Comparison of ENCODE assay signal across 13 cellular contexts in the genomic region with DNA sequence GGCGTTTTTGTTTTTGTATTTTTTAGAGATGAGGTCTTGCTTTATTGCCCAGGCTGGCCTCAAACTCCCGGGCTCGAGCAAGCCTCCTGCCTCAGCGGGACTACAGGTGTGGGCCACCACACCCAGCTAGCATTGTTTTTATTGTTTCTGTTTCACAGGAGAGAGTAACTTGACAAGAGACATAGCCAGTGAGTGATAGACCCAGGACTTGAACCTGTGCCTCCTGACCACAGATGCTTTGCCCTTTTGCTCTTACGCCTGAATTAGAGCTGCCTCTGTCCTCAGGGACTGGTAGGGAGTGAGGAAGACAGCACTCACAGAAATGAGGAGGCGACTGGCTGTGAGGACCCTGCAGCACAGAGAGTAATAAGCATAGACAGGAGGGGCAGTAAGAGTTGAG. TPM values are rescaled to one million over a fixed set of nuclear protein-coding genes. Genes with fewer than 3 reads are reported as not detected.
DNase-seq lines count a peak whose midpoint lies in the region; ATAC-seq lines count a peak whose summit lies in the region.
"Had no signal": no experiment of that assay in that cellular context is flagged by ENCODE, and none has a peak within 500 bp of the region (broad histone marks: within the 10 kb centered on the region; RNA-seq: fewer than 3 reads in every experiment).

No MANE protein-coding gene starts in this region.

- peak; percentile 15 for ATAC-seq in GM21723 (IDR thresholded peaks at IDR 0.05; ENCODE audit: unreplicated experiment)
- no peak for ATAC-seq in effector memory CD8-positive, alpha-beta T cell (replicated peaks)
- ATAC-seq in stimulated activated memory B cell treated with anti-CD40 and anti-IgM and Interleukin-4, amounts not matched to agents 10 μg/mL and 1 μg/mL and 100 μg/mL, for 72 hours, result no peak

- H3K4me3 ChIP-seq in H7 (ENCODE audit: insufficient read depth, low read depth, low read length), result no peak overlapping the region
- H3K4me3 ChIP-seq: GM23338, uterus had no signal

- H3K4me1 Mint-ChIP-seq in T-helper 1 cell treated with Interleukin-12 subunit alpha and Interleukin-12 subunit beta and Interleukin-4 antibody, amounts not matched to agents 30 μg/mL and 1 μg/mL, for 36 hours (ENCODE audit: low read depth), result peaks cover 52% of the 10 kb centered on the region
- H3K4me1 Mint-ChIP-seq in effector memory CD8-positive, alpha-beta T cell (ENCODE audit: low read depth in 2 of 2), result peaks cover 70 to 77% of the 10 kb centered on the region in 2 donors
- peaks cover 98% of the 10 kb centered on the region for H3K4me1 Mint-ChIP-seq in stimulated activated memory B cell treated with anti-CD40 and anti-IgM and Interleukin-4, amounts not matched to agents 10 μg/mL and 1 μg/mL and 100 μg/mL, for 72 hours

- no peaks in the 10 kb centered on the region for H3K9me3 Mint-ChIP-seq in T-helper 1 cell treated with Interleukin-12 subunit alpha and Interleukin-12 subunit beta and Interleukin-4 antibody, amounts not matched to agents 30 μg/mL and 1 μg/mL, for 36 hours
- no peaks in the 10 kb centered on the region for H3K9me3 Mint-ChIP-seq in effector memory CD8-positive, alpha-beta T cell
- H3K9me3 Mint-ChIP-seq in stimulated activated memory B cell treated with anti-CD40 and anti-IgM and Interleukin-4, amounts not matched to agents 10 μg/mL and 1 μg/mL and 100 μg/mL, for 72 hours, result no peaks in the 10 kb centered on the region
- H3K9me3 Mint-ChIP-seq: GM23338, nephron had no signal

- peaks cover 48% of the 10 kb centered on the region for H3K36me3 Mint-ChIP-seq in T-helper 1 cell treated with Interleukin-12 subunit alpha and Interleukin-12 subunit beta and Interleukin-4 antibody, amounts not matched to agents 30 μg/mL and 1 μg/mL, for 36 hours (ENCODE audit: low read depth)
- H3K36me3 Mint-ChIP-seq in effector memory CD8-positive, alpha-beta T cell (ENCODE audit: insufficient read depth), result peaks cover 85% of the 10 kb centered on the region
- H3K36me3 Mint-ChIP-seq in stimulated activated memory B cell treated with anti-CD40 and anti-IgM and Interleukin-4, amounts not matched to agents 10 μg/mL and 1 μg/mL and 100 μg/mL, for 72 hours, result peaks cover 18% of the 10 kb centered on the region

- H3K27ac Mint-ChIP-seq in T-helper 1 cell treated with Interleukin-12 subunit alpha and Interleukin-12 subunit beta and Interleukin-4 antibody, amounts not matched to agents 30 μg/mL and 1 μg/mL, for 36 hours, result peak overlapping the region; percentile 97
- peak overlapping the region; percentile 96 to 98 for H3K27ac Mint-ChIP-seq in effector memory CD8-positive, alpha-beta T cell
- H3K27ac Mint-ChIP-seq in stimulated activated memory B cell treated with anti-CD40 and anti-IgM and Interleukin-4, amounts not matched to agents 10 μg/mL and 1 μg/mL and 100 μg/mL, for 72 hours, result peak overlapping the region; percentile 97
- H3K27ac Mint-ChIP-seq: GM23338 had no signal

- H3K4me3 Mint-ChIP-seq in T-helper 1 cell treated with Interleukin-12 subunit alpha and Interleukin-12 subunit beta and Interleukin-4 antibody, amounts not matched to agents 30 μg/mL and 1 μg/mL, for 36 hours, result peak overlapping the region; percentile 93
- peak overlapping the region; percentile 83 to 92 for H3K4me3 Mint-ChIP-seq in effector memory CD8-positive, alpha-beta T cell
- peak overlapping the region; percentile 84 for H3K4me3 Mint-ChIP-seq in stimulated activated memory B cell treated with anti-CD40 and anti-IgM and Interleukin-4, amounts not matched to agents 10 μg/mL and 1 μg/mL and 100 μg/mL, for 72 hours
- H3K4me3 Mint-ChIP-seq: GM23338, nephron had no signal

- H3K36me3 ChIP-seq in H7 (replicated peaks; ENCODE audit: control insufficient read depth, insufficient read depth, low read length), result no peaks in the 10 kb centered on the region
- H3K36me3 ChIP-seq: uterus had no signal

- DNase-seq in effector memory CD8-positive, alpha-beta T cell, result no peak
- DNase-seq in DMS153 treated with DMSO at 0.1 percent for 48 hours (lab: John Stamatoyannopoulos, UW; ENCODE audit: unreplicated experiment) (no peak), H7 (no peak), HUDEP-2 (lab: John Stamatoyannopoulos, UW; ENCODE audit: unreplicated experiment in 76 of 76) (no peak)
- DNase-seq: activated gamma-delta T cell, DMS153, NCI-H1105 treated with DMSO at 0.1 percent for 48 hours, uterus had no signal

- no peaks in the 10 kb centered on the region for H3K27me3 Mint-ChIP-seq in T-helper 1 cell treated with Interleukin-12 subunit alpha and Interleukin-12 subunit beta and Interleukin-4 antibody, amounts not matched to agents 30 μg/mL and 1 μg/mL, for 36 hours (ENCODE audit: low read depth)
- no peaks in the 10 kb centered on the region for H3K27me3 Mint-ChIP-seq in effector memory CD8-positive, alpha-beta T cell
- H3K27me3 Mint-ChIP-seq in stimulated activated memory B cell treated with anti-CD40 and anti-IgM and Interleukin-4, amounts not matched to agents 10 μg/mL and 1 μg/mL and 100 μg/mL, for 72 hours, result no peaks in the 10 kb centered on the region

- no peaks in the 10 kb centered on the region for H3K27me3 ChIP-seq in H7 (ENCODE audit: control insufficient read depth, insufficient read depth, low read length)
- H3K27me3 ChIP-seq: uterus had no signal

RNA-seq across cellular contexts. Expression of gene EVL, which starts 2.3 kb away (rescaled TPM):
- 35.9 and 38.9 TPM in 2 replicates for total RNA-seq in H7 (2014; rRNA removed; shearing (Covaris generic))
